Comparison of ENCODE assay signal across 16 cellular contexts in genomic region chr19:47081095-47081494, GRCh38. TPM values are rescaled to one million over a fixed set of nuclear protein-coding genes. Genes with fewer than 3 reads are reported as not detected.
DNase-seq lines count a peak whose midpoint lies in the region; ATAC-seq and TF ChIP-seq lines count a peak whose summit lies in the region.
"Had no signal": no experiment of that assay in that cellular context is flagged by ENCODE, and none has a peak within 500 bp of the region (broad histone marks: within the 10 kb centered on the region; RNA-seq: fewer than 3 reads in every experiment).

No MANE protein-coding gene starts in this region.

- H3K27me3 Mint-ChIP-seq in activated naive CD4-positive, alpha-beta T cell treated with anti-CD3 and anti-CD28 coated beads for 36 hours (ENCODE audit: low read depth): no peaks in the 10 kb centered on the region
- H3K27me3 Mint-ChIP-seq in chondrocyte (ENCODE audit: low read depth): no peaks in the 10 kb centered on the region

- intact Hi-C loops in activated naive CD4-positive, alpha-beta T cell treated with anti-CD3 and anti-CD28 coated beads for 36 hours (cut with micrococcal nuclease): no loop called here
- intact Hi-C loops in tibial artery (cut with DNase I; ENCODE audit: low total_unique reads) (no loop called here), right lobe of liver (cut with DNase I) (loop anchor here in 1 of 2 donors (5.0 kb wide), 1 partner anchor 41 kb away; no protein-coding TSS in a partner anchor)

- H3K27ac Mint-ChIP-seq in activated naive CD4-positive, alpha-beta T cell treated with anti-CD3 and anti-CD28 coated beads for 36 hours: peak overlapping the region; percentile 66
- peak overlapping the region; percentile 73 for H3K27ac Mint-ChIP-seq in chondrocyte (ENCODE audit: unreplicated experiment)

- 78% methylated on average over 4 of the region's 6 CpGs for WGBS in right lobe of liver (ENCODE audit: insufficient coverage, low coverage, low lambda C conversion rate, missing lambda C conversion rate)

- H3K4me3 Mint-ChIP-seq in activated naive CD4-positive, alpha-beta T cell treated with anti-CD3 and anti-CD28 coated beads for 36 hours: no peak overlapping the region
- H3K4me3 Mint-ChIP-seq in chondrocyte (ENCODE audit: unreplicated experiment): no peak overlapping the region
- H3K4me3 Mint-ChIP-seq: mesothelial cell of epicardium, neural progenitor cell had no signal

- H3K4me3 ChIP-seq in tibial artery: no peak overlapping the region
- H3K4me3 ChIP-seq in right lobe of liver: no peak overlapping the region
- H3K4me3 ChIP-seq: neural progenitor cell, upper lobe of right lung had no signal

- H3K27ac ChIP-seq in tibial artery (peak overlapping the region; percentile 29 to 74), right lobe of liver (no peak overlapping the region)
- H3K27ac ChIP-seq: C4-2B, neural progenitor cell, upper lobe of right lung had no signal

- no peaks in the 10 kb centered on the region for H3K9me3 Mint-ChIP-seq in activated naive CD4-positive, alpha-beta T cell treated with anti-CD3 and anti-CD28 coated beads for 36 hours
- no peaks in the 10 kb centered on the region for H3K9me3 Mint-ChIP-seq in chondrocyte (ENCODE audit: low read depth)
- H3K9me3 Mint-ChIP-seq: mesothelial cell of epicardium, neural progenitor cell had no signal

- TF ChIP-seq POLR2A in right lobe of liver (IDR thresholded peaks at IDR 0.05): no peak

- no peaks in the 10 kb centered on the region for H3K4me1 Mint-ChIP-seq in activated naive CD4-positive, alpha-beta T cell treated with anti-CD3 and anti-CD28 coated beads for 36 hours (ENCODE audit: low read depth)
- H3K4me1 Mint-ChIP-seq in chondrocyte (ENCODE audit: low read depth): peaks cover 14% of the 10 kb centered on the region
- H3K4me1 Mint-ChIP-seq: mesothelial cell of epicardium, neural progenitor cell had no signal

- TF ChIP-seq CTCF in chondrocyte (IDR thresholded peaks at IDR 0.05) (no peak), tibial artery (IDR thresholded peaks at IDR 0.05) (no peak), right lobe of liver (IDR thresholded peaks at IDR 0.05) (no peak)

- H3K4me1 ChIP-seq in tibial artery (peaks cover 0 to 17% (median 7%) of the 10 kb centered on the region in 4 donors), right lobe of liver (peaks cover 0 to 6% (median 3%) of the 10 kb centered on the region in 4 donors)
- H3K4me1 ChIP-seq: neural progenitor cell had no signal

- H3K36me3 Mint-ChIP-seq in activated naive CD4-positive, alpha-beta T cell treated with anti-CD3 and anti-CD28 coated beads for 36 hours (ENCODE audit: low read depth): peaks cover 34% of the 10 kb centered on the region
- peaks cover 23% of the 10 kb centered on the region for H3K36me3 Mint-ChIP-seq in chondrocyte (ENCODE audit: low read depth)

- no peak for ATAC-seq in right lobe of liver
- ATAC-seq: upper lobe of right lung had no signal

- no peak for DNase-seq in activated naive CD4-positive, alpha-beta T cell treated with anti-CD3 and anti-CD28 coated beads for 36 hours
- no peak for DNase-seq in activated naive CD4-positive, alpha-beta T cell treated with anti-CD3 and anti-CD28 coated beads, Interleukin-2, amount 50 U/mL, for 16 hours
- DNase-seq in chondrocyte (ENCODE audit: low spot score): no peak
- DNase-seq in tibial artery: no peak
- DNase-seq in right lobe of liver: no peak
- DNase-seq in mucosa of gallbladder (ENCODE audit: low spot score): no peak
- DNase-seq: activated CD4-positive, alpha-beta T cell treated with anti-CD3 and anti-CD28 coated beads, Interleukin-2, amount 50 U/mL, for 4 hours; amniotic stem cell; hypothalamus; NCI-H187 treated with DMSO at 0.1 percent for 48 hours; NCI-H446; stimulated activated naive CD4-positive, alpha-beta T cell; upper lobe of right lung had no signal

- H3K27me3 ChIP-seq in tibial artery: no peaks in the 10 kb centered on the region
- H3K27me3 ChIP-seq in right lobe of liver: no peaks in the 10 kb centered on the region
- H3K27me3 ChIP-seq: neural progenitor cell, upper lobe of right lung had no signal

- H3K9me3 ChIP-seq in tibial artery (no peaks in the 10 kb centered on the region), right lobe of liver (no peaks in the 10 kb centered on the region)
- H3K9me3 ChIP-seq: upper lobe of right lung had no signal

- peaks cover 41 to 97% (median 79%) of the 10 kb centered on the region in 3 donors for H3K36me3 ChIP-seq in tibial artery
- H3K36me3 ChIP-seq in right lobe of liver: peaks cover 7 to 90% (median 34%) of the 10 kb centered on the region in 4 donors
- H3K36me3 ChIP-seq: neural progenitor cell had no signal

- CTCF ChIA-PET in activated naive CD4-positive, alpha-beta T cell treated with anti-CD3 and anti-CD28 coated beads for 36 hours (lab: Charles Lee): interaction anchor here (0.7 to 3.4 kb wide), 10 partner anchors 23 to 194 kb away, joined by 3 to 25 read pairs (median 3); partner anchors contain the start of genes SAE1 and ZC3H4

RNA-seq across cellular contexts. Expression of gene ZC3H4, which starts 32.5 kb away (rescaled TPM):
- total RNA-seq in activated naive CD4-positive, alpha-beta T cell treated with anti-CD3 and anti-CD28 coated beads for 36 hours: 10 to 100 TPM; 46.0 to 48.8 TPM
- total RNA-seq in chondrocyte (43.5 to 54.2 TPM (median 46.2 TPM) in 3 replicates), right lobe of liver (10 to 100 TPM in 4 of 6 experiments, 1 to 10 TPM in 2; 8.3 to 19.1 (median 15.1) TPM), mucosa of gallbladder (45.1 TPM)

RNA-seq across cellular contexts. Expression of gene TMEM160, which starts 32.7 kb away (rescaled TPM):
- total RNA-seq in activated naive CD4-positive, alpha-beta T cell treated with anti-CD3 and anti-CD28 coated beads for 36 hours: 10 to 100 TPM; 54.8 to 56.6 TPM
- 35.8 to 37.6 TPM (median 37.3 TPM) in 3 replicates for total RNA-seq in chondrocyte
- total RNA-seq in right lobe of liver: 10 to 100 TPM; 12.3 to 37.0 (median 17.2) TPM
- total RNA-seq in mucosa of gallbladder: 40.4 TPM

RNA-seq across cellular contexts. Expression of gene SAE1, which starts 49.5 kb away (rescaled TPM):
- 100 to 1,000 TPM; 160 to 161 TPM for total RNA-seq in activated naive CD4-positive, alpha-beta T cell treated with anti-CD3 and anti-CD28 coated beads for 36 hours
- total RNA-seq in chondrocyte: 91.2 to 107 TPM (median 95.7 TPM) in 3 replicates
- total RNA-seq in right lobe of liver: 10 to 100 TPM; 18.8 to 33.2 (median 26.7) TPM
- 57.4 TPM for total RNA-seq in mucosa of gallbladder

Comparison
In these comparisons a context has a peak if more than half of its experiments do, and no peak if none do; other contexts are left out.
1. H3K27ac ChIP-seq: peak in tibial artery (2 of 2); none in right lobe of liver (0 of 3).